ENCODE assay signal across 9 cellular contexts in the genomic region with DNA sequence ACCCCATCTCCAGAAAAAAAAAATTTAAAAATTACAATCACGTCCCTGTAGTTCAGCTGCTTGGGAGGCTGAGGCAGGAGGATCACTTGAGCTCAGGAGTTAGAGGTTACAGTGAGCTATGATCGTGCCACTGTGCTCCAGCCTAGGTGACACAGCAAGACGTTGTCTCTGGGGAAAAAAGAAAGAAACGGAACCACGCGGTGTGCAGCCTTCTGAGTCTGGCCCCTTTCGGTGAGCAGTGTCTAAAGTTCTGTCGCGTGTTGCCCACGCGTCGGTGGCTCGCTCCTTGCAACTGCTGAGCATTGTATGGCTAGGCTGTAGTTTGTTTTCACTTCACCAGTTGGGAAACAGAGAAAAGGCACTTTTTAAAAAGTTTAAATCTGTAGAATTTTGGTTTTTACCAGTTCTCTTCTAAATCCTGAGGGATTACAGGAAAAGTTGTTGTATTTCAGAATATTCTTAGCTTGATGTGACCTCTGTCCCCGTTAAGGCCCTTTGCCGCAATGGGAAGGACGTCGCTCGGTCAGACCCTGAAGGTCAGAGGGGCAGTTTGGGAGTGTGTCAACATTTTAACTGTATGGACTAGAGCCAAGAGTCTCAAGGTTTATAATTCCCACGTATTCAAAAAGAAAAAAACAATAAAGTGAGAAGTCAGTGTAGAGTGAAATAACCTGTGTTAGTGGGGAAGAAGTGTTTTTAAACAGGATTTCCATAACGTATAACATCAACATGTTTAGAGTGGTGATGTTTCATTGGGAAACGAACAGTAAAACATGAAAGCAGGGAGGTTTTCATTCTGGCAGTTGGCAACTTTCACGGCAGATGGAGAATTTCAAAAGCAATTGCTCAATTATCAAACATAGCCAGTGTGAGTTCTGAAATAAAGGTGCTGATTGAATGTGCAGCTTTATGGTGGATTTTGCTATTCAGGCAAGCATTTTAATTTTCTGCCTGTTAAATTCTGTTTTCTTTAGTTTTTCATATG. TPM values are rescaled to one million over a fixed set of nuclear protein-coding genes. Genes with fewer than 3 reads are reported as not detected.
DNase-seq lines count a peak whose midpoint lies in the region; ATAC-seq, FAIRE-seq and TF ChIP-seq lines count a peak whose summit lies in the region.
"Had no signal": no experiment of that assay in that cellular context is flagged by ENCODE, and none has a peak within 500 bp of the region (broad histone marks: within the 10 kb centered on the region; RNA-seq: fewer than 3 reads in every experiment).

No MANE protein-coding gene starts in this region.

- H3K27me3 ChIP-seq in GM12878 (replicated peaks in 1 of 2; ENCODE audit: control insufficient read depth in 2 of 2, insufficient read depth in 2 of 2, low read length in 1 of 2) = no peaks in the 10 kb centered on the region
- no peaks in the 10 kb centered on the region for H3K27me3 ChIP-seq in pancreas

- DNase-seq in AG08395 (ENCODE audit: low spot score) = peak; percentile 9
- DNase-seq in Jurkat, Clone E6-1 (ENCODE audit: low read depth, low spot score) = peak; percentile 47
- DNase-seq in GM12878 (ENCODE audit: low read depth, low spot score) = no peak
- DNase-seq in pancreas = no peak
- DNase-seq in NCI-H2107 treated with DMSO at 0.1 percent for 48 hours (lab: John Stamatoyannopoulos, UW; ENCODE audit: unreplicated experiment) = no peak
- DNase-seq in COLO668 (lab: John Stamatoyannopoulos, UW; ENCODE audit: unreplicated experiment) = no peak
- DNase-seq in MV-4-11 (lab: John Stamatoyannopoulos, UW) = no peak
- no peak for DNase-seq in 8988T

- H3K9ac ChIP-seq in GM12878 (ENCODE audit: control insufficient read depth, insufficient read depth, low read length) = 0 out of 2 replicates have a peak overlapping the region, but pooled peaks have one; percentile 12

- CTCF ChIA-PET in GM12878 (lab: Yijun Ruan, JAX) = interaction anchor here (0.7 to 1.9 kb wide), 5 partner anchors 8 to 277 kb away, joined by 3 to 5 read pairs (median 4); no protein-coding TSS in a partner anchor

- peak overlapping the region; percentile 78 for H3K27ac ChIP-seq in GM12878 (ENCODE audit: control insufficient read depth, insufficient read depth)
- peak overlapping the region in 3 of 4 donors; percentile 45 to 81 (median 80) for H3K27ac ChIP-seq in pancreas

- peaks cover 17% of the 10 kb centered on the region for H3K4me1 ChIP-seq in GM12878 (ENCODE audit: control insufficient read depth, insufficient read depth, low read length)
- peaks cover 9 to 27% (median 17%) of the 10 kb centered on the region in 3 donors for H3K4me1 ChIP-seq in pancreas

- POLR2A ChIA-PET in GM12878 (lab: Charles Lee) = interaction anchor here (0.6 to 1.2 kb wide), 2 partner anchors 12 to 1330 kb away, joined by 3 to 4 read pairs; no protein-coding TSS in a partner anchor

- H3K9me3 ChIP-seq in GM12878 (replicated peaks; ENCODE audit: control insufficient read depth, insufficient read depth, low read length) (no peaks in the 10 kb centered on the region), pancreas (no peaks in the 10 kb centered on the region)

- H3K36me3 ChIP-seq in GM12878 (ENCODE audit: control insufficient read depth in 2 of 2, insufficient read depth in 2 of 2, low read length in 1 of 2) = peaks cover 21 to 43% of the 10 kb centered on the region in 2 experiments
- peaks cover 0 to 30% (median 15%) of the 10 kb centered on the region in 3 donors for H3K36me3 ChIP-seq in pancreas

- H3K4me2 ChIP-seq in GM12878 (ENCODE audit: control insufficient read depth, insufficient read depth) = no peak overlapping the region; the same call in 1 of the 2 replicates

- H3K79me2 ChIP-seq in GM12878 (ENCODE audit: control insufficient read depth, insufficient read depth, low read length) = no peaks in the 10 kb centered on the region

- 0 out of 2 replicates have a peak, but pooled peaks have one; percentile 33 for TF ChIP-seq POLR2A in GM12878 (IDR thresholded peaks at IDR 0.05; ENCODE audit: low read depth, low read length)

- peak overlapping the region; percentile 17 for H3K4me3 ChIP-seq in Jurkat, Clone E6-1 (ENCODE audit: low read length)
- H3K4me3 ChIP-seq in GM12878 (peak overlapping the region; percentile 15; the same call in 1 of the 2 replicates), pancreas (no peak overlapping the region)

- no TSS peak for BruUV-seq in GM12878 (replicated peaks; lab: Mats Ljungman, UMichigan)

- 37% methylated on average over 22 of the region's 22 CpGs for WGBS in GM12878 (ENCODE audit: insufficient coverage, insufficient replicate concordance, low lambda C conversion rate, missing lambda C conversion rate)
- 38 to 39% methylated on average over 22 of the region's 22 CpGs for WGBS in pancreas, 2 donors

- SMC1A ChIA-PET in GM12878 (lab: Charles Lee; ENCODE audit: uncharacterized antibody, unreplicated experiment) = interaction anchor here (1.0 to 1.4 kb wide), 6 partner anchors 9 to 186 kb away, joined by 3 to 5 read pairs (median 3); no protein-coding TSS in a partner anchor

- ATAC-seq in GM12878 (peak; percentile 37), pancreas (peak; percentile 47 to 66 (median 58))

- RAD21 ChIA-PET in GM12878 (lab: Charles Lee; ENCODE audit: unreplicated experiment) = interaction anchor here (0.8 to 1.5 kb wide), 3 partner anchors 13 to 157 kb away, joined by 3 read pairs; no protein-coding TSS in a partner anchor

- no peak for TF ChIP-seq CTCF in GM12878 (IDR thresholded peaks at IDR 0.05 in 2 of 3, conservative IDR thresholded peaks at IDR 0.05 in 1 of 3; ENCODE audit: control insufficient read depth in 2 of 3, extremely low read depth in 1 of 3, insufficient read depth in 1 of 3, low read depth in 3 of 3, low read length in 3 of 3)
- TF ChIP-seq CTCF in pancreas (IDR thresholded peaks at IDR 0.05) = no peak

- TF ChIP-seq RAD21 in GM12878 (IDR thresholded peaks at IDR 0.05; ENCODE audit: insufficient read depth, low read depth, low read length) = no peak

- H2AFZ ChIP-seq in GM12878 (ENCODE audit: control insufficient read depth, low read depth, low read length) = no peak overlapping the region

- intact Hi-C loops in GM12878 (cut with micrococcal nuclease; ENCODE audit: unreplicated experiment) = no loop called here
- intact Hi-C loops in pancreas (cut with DNase I) = no loop called here

- no peak for TF ChIP-seq EP300 in GM12878 (IDR thresholded peaks at IDR 0.05; ENCODE audit: borderline replicate concordance in 1 of 2, control insufficient read depth in 1 of 2, low read depth in 2 of 2, low read length in 2 of 2)

- no peaks in the 10 kb centered on the region; the same call in none of the 2 replicates for H4K20me1 ChIP-seq in GM12878 (ENCODE audit: control insufficient read depth, insufficient read depth)

- in situ Hi-C loops in GM12878 (cut with MboI) = no loop called here

- FAIRE-seq in GM12878 (lab: Jason Lieb, UNC) (peak; percentile 35), pancreas (lab: Jason Lieb, UNC) (no peak)
- FAIRE-seq: bronchial epithelial cell had no signal

TF ChIP-seq in GM12878, 131 proteins besides CTCF, POLR2A, EP300 and RAD21:
- TF ChIP-seq BHLHE40 (IDR thresholded peaks at IDR 0.05; ENCODE audit: borderline replicate concordance in 1 of 2, low read depth in 2 of 2, low read length in 1 of 2) = peak in 1 of 2 experiments; percentile 34; a peak in 1 of 4 replicates
- TF ChIP-seq MEF2B (IDR thresholded peaks at IDR 0.05; ENCODE audit: partially characterized antibody, poor library complexity, severe bottlenecking) = peak; percentile 53
- no peak for TF ChIP-seq SRF (IDR thresholded peaks at IDR 0.05; ENCODE audit: low read depth in 2 of 2, low read length in 2 of 2)

RNA-seq across cellular contexts. Expression of a gene that starts 45.8 kb away (rescaled TPM):
- not detected for polyA plus RNA-seq in Jurkat, Clone E6-1 (2012; ENCODE audit: insufficient read depth, insufficient read length)
- total RNA-seq in GM12878 (2013; cell fraction: nucleolus; rRNA removed) = 3.4 and 3.6 TPM in 2 replicates
- total RNA-seq in GM12878 (2014; rRNA removed) (0.11 and 0.28 TPM in 2 replicates), GM12878 (2014; rRNA removed; fragmentation: Illumina TruSeq; extraction: Trizol) (0.14 and 0.22 TPM in 2 replicates), GM12878 (2021) (0.37 and 0.87 TPM in 2 replicates), pancreas (1 to 10 TPM in 2 of 6 donors, under 1 TPM in 4; 0.54 to 1.6 (median 0.88) TPM)
- polyA plus RNA-seq in GM12878 (2011; ENCODE audit: low read depth) = 0.16 TPM
- polyA plus RNA-seq in GM12878 (2011; rRNA removed) (0.04 and 0.11 TPM in 2 replicates), GM12878 (2014; fragmentation: Illumina TruSeq; extraction: Trizol) (0.07 TPM in 1 of 2 replicates, not detected in the other), GM12878 (2014; fragmentation: Nextera tagmentation; extraction: Ambion mirVana) (not detected), GM12878 (2014; rRNA removed) (0.22 and 0.38 TPM in 2 replicates), GM12878 (2016; fragmentation: Nextera tagmentation; extraction: Ambion mirVana) (under 1 TPM; 0.21 to 0.55 TPM), pancreas (1 to 10 TPM; 1.3 to 2.9 TPM)
- polyA plus RNA-seq in GM12878 (2011; cell fraction: cytosol; rRNA removed) = 0.04 and 0.10 TPM in 2 replicates
- polyA plus RNA-seq in GM12878 (2011; cell fraction: nucleus; rRNA removed) = 2.0 and 2.1 TPM in 2 replicates
- polyA plus RNA-seq in GM12878 (2012) = 0.38 and 0.49 TPM in 2 replicates
- polyA minus RNA-seq in GM12878 (2011; rRNA and poly(A)+ RNA removed) = 0.59 and 0.62 TPM in 2 replicates
- polyA minus RNA-seq in GM12878 (2011; cell fraction: cytosol; rRNA and poly(A)+ RNA removed) = not detected in 2 replicates
- polyA minus RNA-seq in GM12878 (2011; cell fraction: nucleus; rRNA and poly(A)+ RNA removed) = 1.3 and 3.3 TPM in 2 replicates

Comparison
In these comparisons a context has a peak if more than half of its experiments do, and no peak if none do; other contexts are left out.
1. DNase-seq: peak in AG08395 (single experiment) and Jurkat, Clone E6-1 (single experiment); none in GM12878 (single experiment), pancreas (0 of 6), NCI-H2107 treated with DMSO at 0.1 percent for 48 hours (single experiment), COLO668 (single experiment), MV-4-11 (single experiment) and 8988T (single experiment).
2. H3K4me3 ChIP-seq: peak in Jurkat, Clone E6-1 (single experiment) and GM12878 (single experiment); none in pancreas (0 of 4).